Comparison of ENCODE assay signal across 19 cellular contexts in the genomic region with DNA sequence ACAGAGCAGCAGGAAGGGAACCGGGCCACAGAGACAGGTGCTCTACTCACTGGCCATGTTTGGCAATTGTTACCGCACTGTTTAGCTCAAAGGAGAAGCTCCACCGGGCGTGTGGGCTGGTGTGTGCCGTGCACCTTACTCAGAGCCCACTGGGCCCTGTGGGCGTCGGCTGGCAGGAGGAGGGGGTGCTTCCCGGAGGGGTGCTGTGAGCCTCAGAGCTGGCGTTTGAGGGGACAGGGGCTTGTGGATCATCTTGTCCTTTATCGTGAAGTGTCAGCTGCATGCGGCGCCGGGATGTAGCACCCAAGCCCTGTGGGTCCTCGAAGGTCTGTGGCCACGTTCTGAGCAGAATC.
"Had no signal": no experiment of that assay in that cellular context is flagged by ENCODE, and none has a peak within 500 bp of the region (broad histone marks: within the 10 kb centered on the region; RNA-seq: fewer than 3 reads in every experiment).

No MANE protein-coding gene starts in this region.

- H2AFZ ChIP-seq: hepatocyte, parathyroid adenoma had no signal

- H3K4me2 ChIP-seq: hepatocyte, smooth muscle cell had no signal

- DNase-seq: activated CD4-positive, alpha-beta T cell treated with anti-CD3 and anti-CD28 coated beads for 36 hours; activated CD4-positive, alpha-beta T cell treated with anti-CD3 and anti-CD28 coated beads, Interleukin-2, amount 50 U/mL, for 4 hours; activated gamma-delta T cell treated with Interleukin-2 at 50 U/mL for 16 hours; central memory CD4-positive, alpha-beta T cell; effector memory CD4-positive, alpha-beta T cell; foreskin melanocyte; naive thymus-derived CD4-positive, alpha-beta T cell; stimulated activated CD4-positive, alpha-beta T cell treated with anti-CD3 and anti-CD28 coated beads, Interleukin-15, amount 100 ng/mL, for 24 hours; stomach; T-cell; transverse colon had no signal

- H3K27ac Mint-ChIP-seq: activated CD4-positive, alpha-beta T cell treated with anti-CD3 and anti-CD28 coated beads for 36 hours; activated naive CD8-positive, alpha-beta T cell; stimulated activated memory B cell treated with anti-CD40 and anti-IgM and Interleukin-4, amounts not matched to agents 10 μg/mL and 1 μg/mL and 100 μg/mL, for 72 hours; T-cell had no signal

- H3K27me3 Mint-ChIP-seq: activated CD4-positive, alpha-beta T cell treated with anti-CD3 and anti-CD28 coated beads for 36 hours; activated naive CD8-positive, alpha-beta T cell; T-cell had no signal

- H3K36me3 ChIP-seq: right lobe of liver, transverse colon had no signal

- H3K9ac ChIP-seq: parathyroid adenoma had no signal

- H3K4me3 ChIP-seq: hepatocyte, lung, right lobe of liver, smooth muscle cell, stomach, transverse colon had no signal

- H3K9me3 Mint-ChIP-seq: T-cell had no signal

- H3K27me3 ChIP-seq: hepatocyte, right lobe of liver, stomach, transverse colon had no signal

- H3K4me1 Mint-ChIP-seq: activated CD4-positive, alpha-beta T cell treated with anti-CD3 and anti-CD28 coated beads for 36 hours had no signal

- H3K27ac ChIP-seq: hepatocyte, parathyroid adenoma, right lobe of liver, stomach, transverse colon had no signal

- H3K79me2 ChIP-seq: hepatocyte, parathyroid adenoma had no signal

- ATAC-seq: activated CD4-positive, alpha-beta T cell treated with anti-CD3 and anti-CD28 coated beads for 36 hours; esophagus mucosa; naive thymus-derived CD4-positive, alpha-beta T cell; right lobe of liver; stimulated activated memory B cell treated with anti-CD40 and anti-IgM and Interleukin-4, amounts not matched to agents 10 μg/mL and 1 μg/mL and 100 μg/mL, for 72 hours; T-cell had no signal

- H3K4me3 Mint-ChIP-seq: activated CD4-positive, alpha-beta T cell treated with anti-CD3 and anti-CD28 coated beads for 36 hours; activated naive CD8-positive, alpha-beta T cell; naive thymus-derived CD4-positive, alpha-beta T cell; stimulated activated memory B cell treated with anti-CD40 and anti-IgM and Interleukin-4, amounts not matched to agents 10 μg/mL and 1 μg/mL and 100 μg/mL, for 72 hours; T-cell had no signal

- H3K9me3 ChIP-seq: right lobe of liver, stomach, transverse colon had no signal

- H3K4me1 ChIP-seq: parathyroid adenoma, right lobe of liver, stomach, transverse colon had no signal
